Comparison of ENCODE assay signal across 10 cellular contexts in the genomic region with DNA sequence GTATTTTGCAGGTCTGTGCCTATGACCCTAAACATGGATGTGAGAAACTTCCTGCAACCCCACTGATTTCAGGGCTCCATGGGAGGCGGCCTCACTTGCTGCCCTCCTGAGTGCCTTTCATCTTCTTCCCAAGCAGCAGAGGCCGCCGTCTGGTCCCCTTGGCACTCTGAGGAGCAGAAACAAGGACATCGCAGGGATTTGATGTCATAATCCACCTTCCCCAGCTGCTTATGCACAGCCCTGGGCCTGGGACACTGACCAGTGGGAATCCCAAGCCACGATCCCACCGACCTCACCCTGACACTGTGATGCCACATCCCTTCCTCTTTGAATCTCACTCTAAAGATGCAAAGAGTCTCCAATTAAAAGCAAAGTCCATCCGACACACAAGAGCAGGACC. TPM values are rescaled to one million over a fixed set of nuclear protein-coding genes. Genes with fewer than 3 reads are reported as not detected.
A peak's percentile ranks its signal among the peaks of the same experiment; 100 is the strongest.
DNase-seq lines count a peak whose midpoint lies in the region; ATAC-seq and TF ChIP-seq lines count a peak whose summit lies in the region.
"Had no signal": no experiment of that assay in that cellular context is flagged by ENCODE, and none has a peak within 500 bp of the region (broad histone marks: within the 10 kb centered on the region; RNA-seq: fewer than 3 reads in every experiment).

No MANE protein-coding gene starts in this region.

- intact Hi-C loops in CD8-positive, alpha-beta T cell (cut with DNase I, micrococcal nuclease): no loop called here
- intact Hi-C loops in psoas muscle (cut with DNase I): no loop called here

- peak overlapping the region; percentile 55 for H3K27ac ChIP-seq in CD8-positive, alpha-beta T cell (ENCODE audit: low read depth, low read length)
- peak overlapping the region; percentile 96 for H3K27ac ChIP-seq in KOPT-K1 (ENCODE audit: low read depth, low read length, poor library complexity, severe bottlenecking)
- H3K27ac ChIP-seq in psoas muscle: peak overlapping the region; percentile 67
- H3K27ac ChIP-seq: foreskin keratinocyte had no signal

- H3K27me3 Mint-ChIP-seq in CD8-positive, alpha-beta T cell (ENCODE audit: low read depth): no peaks in the 10 kb centered on the region
- no peaks in the 10 kb centered on the region for H3K27me3 Mint-ChIP-seq in central memory CD8-positive, alpha-beta T cell

- peaks cover 63% of the 10 kb centered on the region for H3K36me3 Mint-ChIP-seq in CD8-positive, alpha-beta T cell
- peaks cover 12% of the 10 kb centered on the region for H3K36me3 Mint-ChIP-seq in central memory CD8-positive, alpha-beta T cell (ENCODE audit: insufficient read depth)

- no peaks in the 10 kb centered on the region for H3K9me3 ChIP-seq in CD8-positive, alpha-beta T cell (ENCODE audit: low read length)
- no peaks in the 10 kb centered on the region for H3K9me3 ChIP-seq in KOPT-K1 (ENCODE audit: insufficient read depth, low read length, poor library complexity, severe bottlenecking)
- no peaks in the 10 kb centered on the region for H3K9me3 ChIP-seq in psoas muscle

- POLR2A ChIA-PET in CD8-positive, alpha-beta T cell (lab: Charles Lee): interaction anchor here (1.2 to 1.9 kb wide), 4 partner anchors 8 to 17 kb away, joined by 4 to 7 read pairs (median 6); partner anchors contain the start of gene CAMK2G

- no peak overlapping the region for H3K4me3 ChIP-seq in CD8-positive, alpha-beta T cell (ENCODE audit: low read depth, low read length)
- no peak overlapping the region for H3K4me3 ChIP-seq in psoas muscle

- 61 to 76% (median 62%) methylated on average over 7 of the region's 7 CpGs for WGBS in psoas muscle, 3 donors

- H3K9me3 Mint-ChIP-seq in CD8-positive, alpha-beta T cell: no peaks in the 10 kb centered on the region
- H3K9me3 Mint-ChIP-seq in central memory CD8-positive, alpha-beta T cell: no peaks in the 10 kb centered on the region

- H3K36me3 ChIP-seq in CD8-positive, alpha-beta T cell (ENCODE audit: insufficient read depth, low read length): peaks cover 3% of the 10 kb centered on the region
- peaks cover 79% of the 10 kb centered on the region for H3K36me3 ChIP-seq in KOPT-K1 (ENCODE audit: insufficient read depth, low read length)
- H3K36me3 ChIP-seq in psoas muscle (ENCODE audit: insufficient read depth in 1 of 2, low read depth in 1 of 2): peaks cover 0 to 15% of the 10 kb centered on the region in 2 donors

- peak overlapping the region; percentile 82 for H3K4me3 Mint-ChIP-seq in CD8-positive, alpha-beta T cell
- peak overlapping the region; percentile 84 for H3K4me3 Mint-ChIP-seq in central memory CD8-positive, alpha-beta T cell

- no peak for TF ChIP-seq CTCF in CD8-positive, alpha-beta T cell (IDR thresholded peaks at IDR 0.05)
- TF ChIP-seq CTCF in psoas muscle (IDR thresholded peaks at IDR 0.05): no peak

- H3K27ac Mint-ChIP-seq in CD8-positive, alpha-beta T cell: peak overlapping the region; percentile 96
- H3K27ac Mint-ChIP-seq in central memory CD8-positive, alpha-beta T cell (ENCODE audit: low read depth): peak overlapping the region; percentile 94

- peaks cover 80% of the 10 kb centered on the region for H3K4me1 ChIP-seq in CD8-positive, alpha-beta T cell (ENCODE audit: insufficient read depth, low read length)
- H3K4me1 ChIP-seq in psoas muscle: peaks cover 73% of the 10 kb centered on the region
- H3K4me1 ChIP-seq: foreskin keratinocyte had no signal

- DNase-seq in CD8-positive, alpha-beta T cell: no peak
- DNase-seq in central memory CD8-positive, alpha-beta T cell (ENCODE audit: low spot score in 2 of 2): no peak
- DNase-seq in psoas muscle: no peak
- no peak for DNase-seq in MV-4-11 (lab: John Stamatoyannopoulos, UW)
- no peak for DNase-seq in iPS-NIHi11 (ENCODE audit: low spot score)
- DNase-seq: foreskin keratinocyte, NCI-H2227 treated with DMSO at 0.1 percent for 48 hours had no signal

- CTCF ChIA-PET in CD8-positive, alpha-beta T cell (lab: Charles Lee): interaction anchor here (1.6 to 10.6 kb wide), 5 partner anchors 9 to 20 kb away, joined by 4 to 115 read pairs (median 9); no protein-coding TSS in a partner anchor

- no peaks in the 10 kb centered on the region for H3K27me3 ChIP-seq in CD8-positive, alpha-beta T cell (ENCODE audit: insufficient read depth, low read length)
- H3K27me3 ChIP-seq in psoas muscle (ENCODE audit: insufficient read depth in 3 of 3, low read length in 2 of 3): no peaks in the 10 kb centered on the region
- H3K27me3 ChIP-seq: foreskin keratinocyte had no signal

- H3K4me1 Mint-ChIP-seq in CD8-positive, alpha-beta T cell (ENCODE audit: low read depth): peaks cover 90% of the 10 kb centered on the region
- peaks cover 78% of the 10 kb centered on the region for H3K4me1 Mint-ChIP-seq in central memory CD8-positive, alpha-beta T cell

- no peak for ATAC-seq in CD8-positive, alpha-beta T cell
- no peak for ATAC-seq in central memory CD8-positive, alpha-beta T cell (replicated peaks; ENCODE audit: extremely low read depth, poor library complexity, severe bottlenecking)
- ATAC-seq in psoas muscle: no peak
- ATAC-seq in HG02852 (IDR thresholded peaks at IDR 0.05; ENCODE audit: unreplicated experiment): no peak
- ATAC-seq in HG03108 (IDR thresholded peaks at IDR 0.05; ENCODE audit: unreplicated experiment): no peak
- ATAC-seq: foreskin keratinocyte had no signal

RNA-seq across cellular contexts. Expression of gene CAMK2G, which starts 7.7 kb away (rescaled TPM):
- total RNA-seq in CD8-positive, alpha-beta T cell: 10 to 100 TPM; 28.4 to 28.9 TPM
- total RNA-seq in psoas muscle: 10 to 100 TPM; 34.2 to 60.3 (median 50.8) TPM
- polyA plus RNA-seq in psoas muscle: 10 to 100 TPM; 15.8 to 58.5 (median 34.4) TPM

RNA-seq across cellular contexts. Expression of gene PLAU, which starts 44.3 kb away (rescaled TPM):
- total RNA-seq in CD8-positive, alpha-beta T cell: under 1 TPM in 1 of 2 experiments, not detected in 1; 0.11 TPM
- total RNA-seq in psoas muscle: 10 to 100 TPM in 2 of 4 donors, 1 to 10 TPM in 2; 5.0 to 18.2 (median 10.6) TPM
- 1 to 10 TPM; 3.8 to 7.6 (median 7.1) TPM for polyA plus RNA-seq in psoas muscle

RNA-seq across cellular contexts. Expression of gene NDST2, which starts 55.2 kb away (rescaled TPM):
- 100 to 1,000 TPM; 152 to 154 TPM for total RNA-seq in CD8-positive, alpha-beta T cell
- total RNA-seq in psoas muscle: 10 to 100 TPM in 3 of 4 donors, 1 to 10 TPM in 1; 9.4 to 14.5 (median 12.0) TPM
- polyA plus RNA-seq in psoas muscle: 1 to 10 TPM; 4.5 to 8.6 (median 7.8) TPM

Comparison
In these comparisons a context has a peak if more than half of its experiments do, and no peak if none do; other contexts are left out.
1. RNA of gene PLAU, which starts 44.3 kb away (total RNA-seq): 5.0 to 18.2 TPM in psoas muscle; 0.11 TPM in CD8-positive, alpha-beta T cell; every median in the first group is over 4 times any median in the second.
2. RNA of gene NDST2, which starts 55.2 kb away (total RNA-seq): 152 to 154 TPM in CD8-positive, alpha-beta T cell; 9.4 to 14.5 TPM in psoas muscle; every median in the first group is over 4 times any median in the second.
3. Peak in every context shown above with its lines, with median percentiles within 50 percentile points of each other: H3K27ac ChIP-seq.